In genomic region chr10:69051710-69052487, GRCh38 we compare ENCODE assay signal across 12 cellular contexts. TPM values are rescaled to one million over a fixed set of nuclear protein-coding genes. Genes with fewer than 3 reads are reported as not detected.
DNase-seq lines count a peak whose midpoint lies in the region; ATAC-seq, FAIRE-seq and TF ChIP-seq lines count a peak whose summit lies in the region.
"Had no signal": no experiment of that assay in that cellular context is flagged by ENCODE, and none has a peak within 500 bp of the region (broad histone marks: within the 10 kb centered on the region; RNA-seq: fewer than 3 reads in every experiment).

No MANE protein-coding gene starts in this region.

- TF ChIP-seq CTCF in heart left ventricle (IDR thresholded peaks at IDR 0.05) = no peak
- TF ChIP-seq CTCF in psoas muscle (IDR thresholded peaks at IDR 0.05) = no peak

- peak; percentile 14 to 70 (median 54) for ATAC-seq in heart left ventricle
- ATAC-seq in psoas muscle = no peak
- ATAC-seq in GM19324 (IDR thresholded peaks at IDR 0.05; ENCODE audit: low FRiP score, unreplicated experiment) = no peak
- ATAC-seq in HG02763 (IDR thresholded peaks at IDR 0.05; ENCODE audit: unreplicated experiment) = no peak

- 79 to 82% (median 81%) methylated on average over 10 of the region's 10 CpGs for WGBS in heart left ventricle, 4 donors
- 69 to 73% (median 71%) methylated on average over 9 to 10 of the region's 10 CpGs for WGBS in psoas muscle, 3 donors

- H3K4me1 ChIP-seq in heart left ventricle = peaks cover 0 to 93% (median 13%) of the 10 kb centered on the region in 12 donors
- no peaks in the 10 kb centered on the region for H3K4me1 ChIP-seq in psoas muscle
- H3K4me1 ChIP-seq: prostate gland had no signal

- no peak for TF ChIP-seq POLR2A in heart left ventricle (IDR thresholded peaks at IDR 0.05)

- H3K4me3 ChIP-seq in heart left ventricle = no peak overlapping the region
- no peak overlapping the region for H3K4me3 ChIP-seq in psoas muscle
- H3K4me3 ChIP-seq: prostate gland had no signal

- H3K36me3 ChIP-seq in heart left ventricle (no peaks in the 10 kb centered on the region), psoas muscle (ENCODE audit: insufficient read depth in 1 of 2, low read depth in 1 of 2) (no peaks in the 10 kb centered on the region)
- H3K36me3 ChIP-seq: prostate gland had no signal

- intact Hi-C loops in heart left ventricle (cut with DNase I) = loop anchor here in 6 of 10 donors (2.0 to 5.0 kb wide), 5 partner anchors 37 to 45 kb away; partner anchors contain the start of gene SRGN (in 1 of the 6)
- intact Hi-C loops in psoas muscle (cut with DNase I) = loop anchor here in 1 of 2 donors (5.0 kb wide), 1 partner anchor 35 kb away; the partner anchor contains the start of gene SRGN

- H3K27me3 ChIP-seq in heart left ventricle (no peaks in the 10 kb centered on the region), psoas muscle (ENCODE audit: insufficient read depth in 3 of 3, low read length in 2 of 3) (no peaks in the 10 kb centered on the region)

- peak; percentile 86 for FAIRE-seq in GM18507 (lab: Jason Lieb, UNC)
- FAIRE-seq: TTC549 had no signal

- no peak for DNase-seq in GM18507 (ENCODE audit: extremely low spot score, insufficient read length, low read depth)
- peak; percentile 62 for DNase-seq in MV-4-11 (lab: John Stamatoyannopoulos, UW)
- peak in 4 of 5 donors; percentile 43 to 54 (median 50) for DNase-seq in heart left ventricle
- DNase-seq in psoas muscle = no peak
- DNase-seq in NCI-H2227 treated with DMSO at 0.1 percent for 48 hours (lab: John Stamatoyannopoulos, UW) = no peak
- DNase-seq in activated CD4-positive, alpha-beta T cell treated with anti-CD3 and anti-CD28 coated beads, Interleukin-2, amount 50 U/mL, for 48 hours = no peak
- DNase-seq: mammary epithelial cell, NCI-H1092 had no signal

- H3K9me3 ChIP-seq in heart left ventricle (no peaks in the 10 kb centered on the region), psoas muscle (no peaks in the 10 kb centered on the region)
- H3K9me3 ChIP-seq: prostate gland had no signal

- peak overlapping the region; percentile 4 to 98 (median 72) for H3K27ac ChIP-seq in heart left ventricle
- peak overlapping the region; percentile 30 for H3K27ac ChIP-seq in psoas muscle
- H3K27ac ChIP-seq: prostate gland had no signal

RNA-seq across cellular contexts. Expression of gene SRGN, which starts 36.0 kb away (rescaled TPM):
- total RNA-seq in heart left ventricle = 100 to 1,000 TPM in 2 of 9 donors, 10 to 100 TPM in 7; 30.3 to 214 (median 54.7) TPM
- polyA plus RNA-seq in heart left ventricle = 10 to 100 TPM; 28.8 to 95.6 TPM
- total RNA-seq in psoas muscle = 10 to 100 TPM; 27.8 to 43.4 (median 30.5) TPM
- 10 to 100 TPM; 30.2 to 54.0 (median 33.2) TPM for polyA plus RNA-seq in psoas muscle

Comparison
In these comparisons a context has a peak if more than half of its experiments do, and no peak if none do; other contexts are left out.
1. DNase-seq: peak in MV-4-11 (single experiment) and heart left ventricle (4 of 5); none in GM18507 (single experiment), psoas muscle (0 of 2), NCI-H2227 treated with DMSO at 0.1 percent for 48 hours (single experiment) and activated CD4-positive, alpha-beta T cell treated with anti-CD3 and anti-CD28 coated beads, Interleukin-2, amount 50 U/mL, for 48 hours (0 of 2).
2. ATAC-seq: peak in heart left ventricle (4 of 4); none in psoas muscle (0 of 4), GM19324 (single experiment) and HG02763 (single experiment).